In genomic region chr18:3863006-3863405, GRCh38 we compare ENCODE assay signal across 35 cellular contexts.
"Had no signal": no experiment of that assay in that cellular context is flagged by ENCODE, and none has a peak within 500 bp of the region (broad histone marks: within the 10 kb centered on the region; RNA-seq: fewer than 3 reads in every experiment).

No MANE protein-coding gene starts in this region.

- H3K9me3 ChIP-seq: MG63 had no signal

- H3K9ac ChIP-seq: KMS-11 had no signal

- DNase-seq: Karpas-422, Kasumi-1, MG63, MM.1S, MV-4-11, NCI-H1048, NCI-H1092, NCI-H1092 treated with DMSO at 0.1 percent for 48 hours, NCI-H1105, NCI-H1105 treated with DMSO at 0.1 percent for 48 hours, NCI-H1417, NCI-H1417 treated with DMSO at 0.1 percent for 48 hours, NCI-H1436, NCI-H1436 treated with DMSO at 0.1 percent for 48 hours, NCI-H146, NCI-H1694, NCI-H1694 treated with DMSO at 0.1 percent for 48 hours, NCI-H187, NCI-H187 treated with DMSO at 0.1 percent for 48 hours, NCI-H1930, NCI-H2029, NCI-H2029 treated with DMSO at 0.1 percent for 48 hours, NCI-H2081, NCI-H2081 treated with DMSO at 0.1 percent for 48 hours, NCI-H2107, NCI-H2171, NCI-H2171 treated with DMSO at 0.1 percent for 48 hours, NCI-H2227 treated with DMSO at 0.1 percent for 48 hours, NCI-H226, NCI-H345, NCI-H446, NCI-H446 treated with DMSO at 0.1 percent for 48 hours, NCI-H510A, NCI-H510A treated with DMSO at 0.1 percent for 48 hours had no signal

- H3K36me3 ChIP-seq: MG63 had no signal

- H3K27ac ChIP-seq: KMS-11 had no signal

- H3K4me3 ChIP-seq: MG63 had no signal

- H3K27me3 ChIP-seq: MG63 had no signal

- H3K4me2 ChIP-seq: KMS-11 had no signal
